In the genomic region with DNA sequence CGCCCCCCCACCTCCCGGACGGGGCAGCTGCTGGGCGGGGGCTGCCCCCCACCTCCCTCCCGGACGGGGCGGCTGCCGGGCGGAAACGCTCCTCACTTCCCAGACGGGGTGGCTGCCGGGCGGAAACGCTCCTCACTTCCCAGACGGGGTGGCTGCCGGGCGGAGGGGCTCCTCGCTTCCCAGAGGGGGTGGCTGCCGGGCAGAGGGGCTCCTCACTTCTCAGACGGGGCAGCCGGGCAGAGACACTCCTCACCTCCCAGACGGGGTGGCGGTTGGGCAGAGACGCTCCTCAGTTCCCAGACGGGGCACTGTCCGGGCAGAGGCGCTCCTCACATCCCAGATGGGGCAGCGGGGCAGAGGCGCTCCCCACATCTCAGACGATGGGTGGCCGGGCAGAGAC, we compare ENCODE assay signal across 15 cellular contexts. TPM values are rescaled to one million over a fixed set of nuclear protein-coding genes. Genes with fewer than 3 reads are reported as not detected.
"Had no signal": no experiment of that assay in that cellular context is flagged by ENCODE, and none has a peak within 500 bp of the region (broad histone marks: within the 10 kb centered on the region; RNA-seq: fewer than 3 reads in every experiment).

No MANE protein-coding gene starts in this region.

RNA-seq across cellular contexts. Expression of a gene that starts 24.9 kb away (rescaled TPM):
- total RNA-seq: activated naive CD4-positive, alpha-beta T cell treated with anti-CD3 and anti-CD28 coated beads for 36 hours; activated naive CD4-positive, alpha-beta T cell treated with anti-CD3 and anti-CD28 coated beads, Interleukin-2, amount 50 U/mL, for 72 hours; activated naive CD8-positive, alpha-beta T cell treated with anti-CD3 and anti-CD28 coated beads for 36 hours; activated naive CD8-positive, alpha-beta T cell treated with anti-CD3 and anti-CD28 coated beads, Interleukin-2, amount 10 ng/mL, durations not matched to agents 7 days and 5 days; activated T-cell treated with anti-CD3 and anti-CD28 coated beads, Interleukin-2, amount 50 U/mL, for 4 hours; activated T-helper 1 cell treated with anti-CD3 and anti-CD28 coated beads, Interleukin-12 subunit alpha, Interleukin-12 subunit beta, Interleukin-2, Interleukin-4 antibody, amounts not matched to agents 30 ng/mL and 10 ng/mL and 1 ng/mL, durations not matched to agents 14 hours and 24 hours and 36 hours; activated T-helper 17 cell treated with anti-CD3 and anti-CD28 coated beads, Interleukin-2, amount 50 U/mL, for 72 hours; activated T-helper 2 cell treated with anti-CD3 and anti-CD28 coated beads, Interferon-gamma antibody, Interleukin-2, Interleukin-4, amounts not matched to agents 10 μg/mL and 5 μg/mL and 100 μg/mL, durations not matched to agents 14 hours and 24 hours and 36 hours; aorta; ascending aorta; body of pancreas; cardiac muscle cell; cardiac septum had no signal
- polyA plus RNA-seq: adipose tissue, adrenal gland, aorta, cardiac muscle cell had no signal
